In genomic region chrX:3638280-3638873, GRCh38 we compare ENCODE assay signal across 8 cellular contexts.
A peak's percentile ranks its signal among the peaks of the same experiment; 100 is the strongest.
DNase-seq lines count a peak whose midpoint lies in the region; ATAC-seq and TF ChIP-seq lines count a peak whose summit lies in the region.

No MANE protein-coding gene starts in this region.

- H3K9me3 ChIP-seq in HCT116 (ENCODE audit: control insufficient read depth in 1 of 2, insufficient read depth in 1 of 2, low read depth in 1 of 2, low read length in 2 of 2): no peaks in the 10 kb centered on the region
- no peaks in the 10 kb centered on the region for H3K9me3 ChIP-seq in right atrium auricular region

- no peaks in the 10 kb centered on the region for H4K20me1 ChIP-seq in HCT116 (ENCODE audit: insufficient read depth)

- H3K36me3 Mint-ChIP-seq in activated naive CD4-positive, alpha-beta T cell treated with anti-CD3 and anti-CD28 coated beads, Interleukin-2, amount 10 ng/mL, durations not matched to agents 7 days and 5 days: peaks cover 30% of the 10 kb centered on the region
- peaks cover 13% of the 10 kb centered on the region for H3K36me3 Mint-ChIP-seq in activated T-helper 1 cell treated with anti-CD3 and anti-CD28 coated beads, Interleukin-12 subunit alpha, Interleukin-12 subunit beta, Interleukin-2, Interleukin-4 antibody, amounts not matched to agents 30 ng/mL and 10 ng/mL and 1 ng/mL, durations not matched to agents 14 hours and 24 hours and 36 hours (ENCODE audit: low read depth)

- no peak overlapping the region for H3K4me2 ChIP-seq in HCT116 (ENCODE audit: low read length)

- H3K27ac Mint-ChIP-seq in activated naive CD4-positive, alpha-beta T cell treated with anti-CD3 and anti-CD28 coated beads, Interleukin-2, amount 10 ng/mL, durations not matched to agents 7 days and 5 days: peak overlapping the region; percentile 33
- H3K27ac Mint-ChIP-seq in activated T-helper 1 cell treated with anti-CD3 and anti-CD28 coated beads, Interleukin-12 subunit alpha, Interleukin-12 subunit beta, Interleukin-2, Interleukin-4 antibody, amounts not matched to agents 30 ng/mL and 10 ng/mL and 1 ng/mL, durations not matched to agents 14 hours and 24 hours and 36 hours: no peak overlapping the region

- no peaks in the 10 kb centered on the region for H3K9me2 ChIP-seq in HCT116 (ENCODE audit: insufficient read depth)

- H3K36me3 ChIP-seq in HCT116 (ENCODE audit: control insufficient read depth in 1 of 2, insufficient read depth in 2 of 2, low read length in 2 of 2) (no peaks in the 10 kb centered on the region), right atrium auricular region (no peaks in the 10 kb centered on the region)

- no peaks in the 10 kb centered on the region for H3K27me3 Mint-ChIP-seq in activated naive CD4-positive, alpha-beta T cell treated with anti-CD3 and anti-CD28 coated beads, Interleukin-2, amount 10 ng/mL, durations not matched to agents 7 days and 5 days
- no peaks in the 10 kb centered on the region for H3K27me3 Mint-ChIP-seq in activated T-helper 1 cell treated with anti-CD3 and anti-CD28 coated beads, Interleukin-12 subunit alpha, Interleukin-12 subunit beta, Interleukin-2, Interleukin-4 antibody, amounts not matched to agents 30 ng/mL and 10 ng/mL and 1 ng/mL, durations not matched to agents 14 hours and 24 hours and 36 hours (ENCODE audit: insufficient read depth)

- intact Hi-C loops in HCT116 (cut with micrococcal nuclease): loop anchor here (1.0 to 10.0 kb wide), 4 partner anchors 394 to 764 kb away; no protein-coding TSS in a partner anchor
- intact Hi-C loops in activated T-helper 1 cell treated with anti-CD3 and anti-CD28 coated beads, Interleukin-12 subunit alpha, Interleukin-12 subunit beta, Interleukin-2, Interleukin-4 antibody, amounts not matched to agents 30 ng/mL and 10 ng/mL and 1 ng/mL, durations not matched to agents 14 hours and 24 hours and 36 hours (cut with micrococcal nuclease): no loop called here

- DNase-seq in NCI-H2196 (lab: John Stamatoyannopoulos, UW; ENCODE audit: unreplicated experiment) (peak; percentile 15), NCI-H2196 treated with DMSO at 0.1 percent for 48 hours (lab: John Stamatoyannopoulos, UW; ENCODE audit: unreplicated experiment) (no peak), HCT116 (ENCODE audit: low read depth, low spot score) (peak; percentile 7), NCI-H748 (lab: John Stamatoyannopoulos, UW; ENCODE audit: unreplicated experiment) (peak; percentile 46), right atrium auricular region (ENCODE audit: low spot score) (no peak)
- DNase-seq in activated naive CD4-positive, alpha-beta T cell treated with anti-CD3 and anti-CD28 coated beads, Interleukin-2, amount 10 ng/mL, durations not matched to agents 7 days and 5 days: peak; percentile 46
- peak; percentile 22 for DNase-seq in stimulated activated CD4-positive, alpha-beta T cell treated with anti-CD3 and anti-CD28 coated beads, Interleukin-12 subunit alpha, Interleukin-12 subunit beta, amount 100 ng/mL, for 4 hours
- DNase-seq in activated T-helper 1 cell treated with anti-CD3 and anti-CD28 coated beads, Interleukin-12 subunit alpha, Interleukin-12 subunit beta, Interleukin-2, Interleukin-4 antibody, amounts not matched to agents 30 ng/mL and 10 ng/mL and 1 ng/mL, durations not matched to agents 14 hours and 24 hours and 36 hours (ENCODE audit: low spot score): no peak

- TF ChIP-seq CTCF in HCT116 (IDR thresholded peaks at IDR 0.05 in 2 of 3, conservative IDR thresholded peaks at IDR 0.05 in 1 of 3; ENCODE audit: borderline replicate concordance in 1 of 3, insufficient read depth in 1 of 3, low read depth in 2 of 3, low read length in 2 of 3) (peak; percentile 32 to 59 (median 41); a peak in 4 of 6 replicates), right atrium auricular region (IDR thresholded peaks at IDR 0.05) (peak; percentile 34 to 59)

- RAD21 ChIA-PET in HCT116 (lab: Charles Lee; ENCODE audit: low non-redundant PET in 1 of 2, low total read pairs in 2 of 2, uncharacterized antibody in 2 of 2, unreplicated experiment in 2 of 2): no interaction called here

- CTCF ChIA-PET in HCT116 (lab: Charles Lee): interaction anchor here (1.0 kb wide), 1 partner anchor 521 kb away, joined by 5 read pairs; no protein-coding TSS in a partner anchor
- CTCF ChIA-PET in activated naive CD4-positive, alpha-beta T cell treated with anti-CD3 and anti-CD28 coated beads, Interleukin-2, amount 10 ng/mL, durations not matched to agents 7 days and 5 days (lab: Charles Lee): no interaction called here

- peak; percentile 56 for TF ChIP-seq RAD21 in HCT116 (IDR thresholded peaks at IDR 0.05; ENCODE audit: low read depth)

- no peaks in the 10 kb centered on the region for H3K4me1 Mint-ChIP-seq in activated naive CD4-positive, alpha-beta T cell treated with anti-CD3 and anti-CD28 coated beads, Interleukin-2, amount 10 ng/mL, durations not matched to agents 7 days and 5 days
- no peaks in the 10 kb centered on the region for H3K4me1 Mint-ChIP-seq in activated T-helper 1 cell treated with anti-CD3 and anti-CD28 coated beads, Interleukin-12 subunit alpha, Interleukin-12 subunit beta, Interleukin-2, Interleukin-4 antibody, amounts not matched to agents 30 ng/mL and 10 ng/mL and 1 ng/mL, durations not matched to agents 14 hours and 24 hours and 36 hours (ENCODE audit: low read depth)

- TF ChIP-seq POLR2A in HCT116 (IDR thresholded peaks at IDR 0.05; ENCODE audit: borderline replicate concordance, extremely low read depth, insufficient read depth, insufficient read length): no peak

- H3K9me3 Mint-ChIP-seq in activated naive CD4-positive, alpha-beta T cell treated with anti-CD3 and anti-CD28 coated beads, Interleukin-2, amount 10 ng/mL, durations not matched to agents 7 days and 5 days: no peaks in the 10 kb centered on the region
- H3K9me3 Mint-ChIP-seq in activated T-helper 1 cell treated with anti-CD3 and anti-CD28 coated beads, Interleukin-12 subunit alpha, Interleukin-12 subunit beta, Interleukin-2, Interleukin-4 antibody, amounts not matched to agents 30 ng/mL and 10 ng/mL and 1 ng/mL, durations not matched to agents 14 hours and 24 hours and 36 hours: no peaks in the 10 kb centered on the region

- no peak overlapping the region for H2AFZ ChIP-seq in HCT116 (ENCODE audit: low read depth, low read length, poor library complexity, severe bottlenecking)

- POLR2A ChIA-PET in HCT116 (lab: Charles Lee): no interaction called here

- H3K9ac ChIP-seq in HCT116 (ENCODE audit: low read length): no peak overlapping the region

- H3K27ac ChIP-seq in HCT116 (ENCODE audit: low read depth, low read length) (no peak overlapping the region), right atrium auricular region (no peak overlapping the region)

- H3K4me3 ChIP-seq in HCT116 (replicated peaks in 1 of 2; ENCODE audit: low read depth in 1 of 2, low read length in 2 of 2) (no peak overlapping the region), right atrium auricular region (no peak overlapping the region)

- no peak overlapping the region for H3K4me3 Mint-ChIP-seq in activated naive CD4-positive, alpha-beta T cell treated with anti-CD3 and anti-CD28 coated beads, Interleukin-2, amount 10 ng/mL, durations not matched to agents 7 days and 5 days
- no peak overlapping the region for H3K4me3 Mint-ChIP-seq in activated T-helper 1 cell treated with anti-CD3 and anti-CD28 coated beads, Interleukin-12 subunit alpha, Interleukin-12 subunit beta, Interleukin-2, Interleukin-4 antibody, amounts not matched to agents 30 ng/mL and 10 ng/mL and 1 ng/mL, durations not matched to agents 14 hours and 24 hours and 36 hours

- H3K27me3 ChIP-seq in HCT116 (ENCODE audit: insufficient read depth, low read length) (no peaks in the 10 kb centered on the region), right atrium auricular region (no peaks in the 10 kb centered on the region)

- BruUV-seq in HCT116 (replicated peaks; lab: Mats Ljungman, UMichigan): no TSS peak

- no peak for ATAC-seq in HCT116

- H3K79me2 ChIP-seq in HCT116 (ENCODE audit: insufficient read depth, low read length): no peaks in the 10 kb centered on the region

- H3K4me1 ChIP-seq in HCT116 (ENCODE audit: control insufficient read depth in 1 of 2, insufficient read depth in 2 of 2, low read length in 2 of 2): no peaks in the 10 kb centered on the region
- no peaks in the 10 kb centered on the region for H3K4me1 ChIP-seq in right atrium auricular region

TF ChIP-seq in HCT116, 20 proteins besides CTCF, POLR2A, EP300 and RAD21:
- TF ChIP-seq ELF1 (IDR thresholded peaks at IDR 0.05; ENCODE audit: borderline replicate concordance, low read depth): no peak
TF ChIP-seq in HCT116: peak in this region for 0.

Comparison
In these comparisons a context has a peak if more than half of its experiments do, and no peak if none do; other contexts are left out.
1. DNase-seq: peak in NCI-H2196 (single experiment), HCT116 (single experiment), NCI-H748 (single experiment), activated naive CD4-positive, alpha-beta T cell treated with anti-CD3 and anti-CD28 coated beads, Interleukin-2, amount 10 ng/mL, durations not matched to agents 7 days and 5 days (single experiment) and stimulated activated CD4-positive, alpha-beta T cell treated with anti-CD3 and anti-CD28 coated beads, Interleukin-12 subunit alpha, Interleukin-12 subunit beta, amount 100 ng/mL, for 4 hours (single experiment); none in NCI-H2196 treated with DMSO at 0.1 percent for 48 hours (single experiment), right atrium auricular region (single experiment) and activated T-helper 1 cell treated with anti-CD3 and anti-CD28 coated beads, Interleukin-12 subunit alpha, Interleukin-12 subunit beta, Interleukin-2, Interleukin-4 antibody, amounts not matched to agents 30 ng/mL and 10 ng/mL and 1 ng/mL, durations not matched to agents 14 hours and 24 hours and 36 hours (single experiment).